14 cellular contexts compared by ENCODE assay signal in genomic region chr4:4344915-4345527, GRCh38. TPM values are rescaled to one million over a fixed set of nuclear protein-coding genes. Genes with fewer than 3 reads are reported as not detected.
A peak's percentile ranks its signal among the peaks of the same experiment; 100 is the strongest.
DNase-seq lines count a peak whose midpoint lies in the region; ATAC-seq lines count a peak whose summit lies in the region.
"Had no signal": no experiment of that assay in that cellular context is flagged by ENCODE, and none has a peak within 500 bp of the region (broad histone marks: within the 10 kb centered on the region; RNA-seq: fewer than 3 reads in every experiment).

No MANE protein-coding gene starts in this region.

- H3K4me3 ChIP-seq in naive thymus-derived CD4-positive, alpha-beta T cell (ENCODE audit: low read length), result no peak overlapping the region
- H3K4me3 ChIP-seq in H7 (ENCODE audit: insufficient read depth, low read depth, low read length), result no peak overlapping the region
- H3K4me3 ChIP-seq: esophagus squamous epithelium, ovary, tibial artery had no signal

- peak overlapping the region in 6 of 9 donors; percentile 8 to 70 (median 14) for H3K27ac Mint-ChIP-seq in naive thymus-derived CD4-positive, alpha-beta T cell
- peak overlapping the region in 1 of 2 donors; percentile 58 for H3K27ac Mint-ChIP-seq in stimulated activated naive CD8-positive, alpha-beta T cell treated with anti-CD3 and anti-CD28 coated beads, Interleukin-15, amount 100 ng/mL, for 72 hours
- H3K27ac Mint-ChIP-seq: activated CD8-positive, alpha-beta T cell treated with anti-CD3 and anti-CD28 coated beads for 36 hours had no signal

- H3K36me3 ChIP-seq in naive thymus-derived CD4-positive, alpha-beta T cell (ENCODE audit: control insufficient read depth in 2 of 3, insufficient read depth in 3 of 3, low read length in 3 of 3), result no peaks in the 10 kb centered on the region
- no peaks in the 10 kb centered on the region for H3K36me3 ChIP-seq in H7 (replicated peaks; ENCODE audit: control insufficient read depth, insufficient read depth, low read length)
- H3K36me3 ChIP-seq: esophagus squamous epithelium, ovary, tibial artery had no signal

- peak; percentile 89 for ATAC-seq in GM18870 (IDR thresholded peaks at IDR 0.05; ENCODE audit: unreplicated experiment)
- ATAC-seq in GM21576 (IDR thresholded peaks at IDR 0.05; ENCODE audit: unreplicated experiment), result peak; percentile 93
- ATAC-seq in HG03196 (IDR thresholded peaks at IDR 0.05; ENCODE audit: unreplicated experiment), result peak; percentile 91
- ATAC-seq in naive thymus-derived CD4-positive, alpha-beta T cell, result no peak
- no peak for ATAC-seq in stimulated activated naive CD8-positive, alpha-beta T cell treated with anti-CD3 and anti-CD28 coated beads, Interleukin-15, amount 100 ng/mL, for 72 hours
- ATAC-seq: activated CD8-positive, alpha-beta T cell treated with anti-CD3 and anti-CD28 coated beads for 36 hours had no signal

- no peaks in the 10 kb centered on the region for H3K27me3 ChIP-seq in naive thymus-derived CD4-positive, alpha-beta T cell (ENCODE audit: control insufficient read depth in 2 of 2, insufficient read depth in 2 of 2, low read length in 2 of 2)
- H3K27me3 ChIP-seq in H7 (ENCODE audit: control insufficient read depth, insufficient read depth, low read length), result no peaks in the 10 kb centered on the region; the same call in 1 of the 2 replicates
- H3K27me3 ChIP-seq: ovary had no signal

- peaks cover 5 to 13% of the 10 kb centered on the region in 2 donors for H3K4me1 ChIP-seq in naive thymus-derived CD4-positive, alpha-beta T cell (ENCODE audit: control insufficient read depth in 2 of 2, insufficient read depth in 2 of 2, low read length in 2 of 2)
- H3K4me1 ChIP-seq: esophagus squamous epithelium, tibial artery had no signal

- H3K4me1 Mint-ChIP-seq in naive thymus-derived CD4-positive, alpha-beta T cell, result peaks cover 11 to 56% (median 29%) of the 10 kb centered on the region in 7 donors
- peaks cover 21% of the 10 kb centered on the region for H3K4me1 Mint-ChIP-seq in stimulated activated naive CD8-positive, alpha-beta T cell treated with anti-CD3 and anti-CD28 coated beads, Interleukin-15, amount 100 ng/mL, for 72 hours

- POLR2A ChIA-PET in naive thymus-derived CD4-positive, alpha-beta T cell (lab: Charles Lee), result interaction anchor here (1.0 to 1.1 kb wide), 2 partner anchors 7 to 97 kb away, joined by 3 to 4 read pairs; partner anchors contain the start of gene TMEM128

- no peaks in the 10 kb centered on the region for H3K27me3 Mint-ChIP-seq in naive thymus-derived CD4-positive, alpha-beta T cell
- H3K27me3 Mint-ChIP-seq in stimulated activated naive CD8-positive, alpha-beta T cell treated with anti-CD3 and anti-CD28 coated beads, Interleukin-15, amount 100 ng/mL, for 72 hours, result no peaks in the 10 kb centered on the region
- H3K27me3 Mint-ChIP-seq: activated CD8-positive, alpha-beta T cell treated with anti-CD3 and anti-CD28 coated beads for 36 hours had no signal

- H3K9me3 ChIP-seq in naive thymus-derived CD4-positive, alpha-beta T cell (ENCODE audit: control insufficient read depth in 2 of 3, low read length in 3 of 3), result no peaks in the 10 kb centered on the region
- H3K9me3 ChIP-seq: esophagus squamous epithelium, ovary, tibial artery had no signal

- no peak for DNase-seq in naive thymus-derived CD4-positive, alpha-beta T cell
- no peak for DNase-seq in NCI-H2227 treated with DMSO at 0.1 percent for 48 hours (lab: John Stamatoyannopoulos, UW)
- DNase-seq in ecto neural progenitor cell (ENCODE audit: low spot score), result no peak
- DNase-seq in stimulated activated naive CD8-positive, alpha-beta T cell treated with anti-CD3 and anti-CD28 coated beads, Interleukin-15, amount 100 ng/mL, for 72 hours, result no peak
- no peak for DNase-seq in H7
- DNase-seq: activated CD8-positive, alpha-beta T cell treated with anti-CD3 and anti-CD28 coated beads for 36 hours; DMS79 treated with DMSO at 0.1 percent for 48 hours; esophagus squamous epithelium; NCI-H2081 treated with DMSO at 0.1 percent for 48 hours; tibial artery had no signal

- CTCF ChIA-PET in naive thymus-derived CD4-positive, alpha-beta T cell (lab: Charles Lee), result interaction anchor here (0.6 to 1.6 kb wide), 3 partner anchors 42 to 97 kb away, joined by 3 to 4 read pairs (median 3); partner anchors contain the start of gene TMEM128

- H3K27ac ChIP-seq in naive thymus-derived CD4-positive, alpha-beta T cell (ENCODE audit: low read depth, low read length), result no peak overlapping the region
- H3K27ac ChIP-seq: esophagus squamous epithelium, ovary, tibial artery had no signal

- no peak overlapping the region for H3K4me3 Mint-ChIP-seq in naive thymus-derived CD4-positive, alpha-beta T cell
- H3K4me3 Mint-ChIP-seq in stimulated activated naive CD8-positive, alpha-beta T cell treated with anti-CD3 and anti-CD28 coated beads, Interleukin-15, amount 100 ng/mL, for 72 hours, result no peak overlapping the region
- H3K4me3 Mint-ChIP-seq: activated CD8-positive, alpha-beta T cell treated with anti-CD3 and anti-CD28 coated beads for 36 hours had no signal

- H3K36me3 Mint-ChIP-seq in naive thymus-derived CD4-positive, alpha-beta T cell, result peaks cover 0 to 17% (median 3%) of the 10 kb centered on the region in 5 donors

- intact Hi-C loops in naive thymus-derived CD4-positive, alpha-beta T cell (cut with micrococcal nuclease), result no loop called here

- peaks cover 0 to 23% (median 3%) of the 10 kb centered on the region in 11 donors for H3K9me3 Mint-ChIP-seq in naive thymus-derived CD4-positive, alpha-beta T cell
- H3K9me3 Mint-ChIP-seq in stimulated activated naive CD8-positive, alpha-beta T cell treated with anti-CD3 and anti-CD28 coated beads, Interleukin-15, amount 100 ng/mL, for 72 hours, result peaks cover 0 to 4% of the 10 kb centered on the region in 2 donors

RNA-seq across cellular contexts. Expression of gene NSG1, which starts 41.9 kb away (rescaled TPM):
- total RNA-seq in naive thymus-derived CD4-positive, alpha-beta T cell, result 10 to 100 TPM in 3 of 5 experiments, 1 to 10 TPM in 1, under 1 TPM in 1; 0.90 to 24.5 (median 19.5) TPM
- 10 to 100 TPM in 1 of 2 donors, under 1 TPM in 1; 0.53 to 19.7 TPM for polyA plus RNA-seq in naive thymus-derived CD4-positive, alpha-beta T cell
- 25.3 and 31.1 TPM in 2 replicates for total RNA-seq in H7 (2014; rRNA removed; shearing (Covaris generic))

RNA-seq across cellular contexts. Expression of gene ZBTB49, which starts 55.0 kb away (rescaled TPM):
- 10 to 100 TPM in 2 of 5 experiments, 1 to 10 TPM in 3; 6.3 to 16.1 (median 8.0) TPM for total RNA-seq in naive thymus-derived CD4-positive, alpha-beta T cell
- 1 to 10 TPM; 2.0 to 8.7 TPM for polyA plus RNA-seq in naive thymus-derived CD4-positive, alpha-beta T cell
- 2.4 and 3.7 TPM in 2 replicates for total RNA-seq in H7 (2014; rRNA removed; shearing (Covaris generic))

RNA-seq across cellular contexts. Expression of gene LYAR, which starts 55.1 kb away (rescaled TPM):
- 10 to 100 TPM; 11.1 to 27.4 (median 21.0) TPM for total RNA-seq in naive thymus-derived CD4-positive, alpha-beta T cell
- polyA plus RNA-seq in naive thymus-derived CD4-positive, alpha-beta T cell, result 10 to 100 TPM; 19.7 to 26.4 TPM
- total RNA-seq in H7 (2014; rRNA removed; shearing (Covaris generic)), result 31.1 and 39.9 TPM in 2 replicates

Comparison
In these comparisons a context has a peak if more than half of its experiments do, and no peak if none do; other contexts are left out.
1. ATAC-seq: peak in GM18870 (single experiment), GM21576 (single experiment) and HG03196 (single experiment); none in naive thymus-derived CD4-positive, alpha-beta T cell (single experiment) and stimulated activated naive CD8-positive, alpha-beta T cell treated with anti-CD3 and anti-CD28 coated beads, Interleukin-15, amount 100 ng/mL, for 72 hours (single experiment).